8 cellular contexts compared by ENCODE assay signal in genomic region chr7:818031-818699, GRCh38. TPM values are rescaled to one million over a fixed set of nuclear protein-coding genes. Genes with fewer than 3 reads are reported as not detected.
A peak's percentile ranks its signal among the peaks of the same experiment; 100 is the strongest.
DNase-seq lines count a peak whose midpoint lies in the region; ATAC-seq lines count a peak whose summit lies in the region.

No MANE protein-coding gene starts in this region.

- H3K36me3 Mint-ChIP-seq in activated T-helper 1 cell treated with anti-CD3 and anti-CD28 coated beads, Interleukin-12 subunit alpha, Interleukin-12 subunit beta, Interleukin-2, Interleukin-4 antibody, amounts not matched to agents 30 ng/mL and 10 ng/mL and 1 ng/mL, durations not matched to agents 14 hours and 24 hours and 36 hours (ENCODE audit: low read depth): peaks cover 19% of the 10 kb centered on the region
- peaks cover 2 to 12% (median 10%) of the 10 kb centered on the region in 3 donors for H3K36me3 Mint-ChIP-seq in immature natural killer cell

- no peak overlapping the region for H3K9ac ChIP-seq in HUES48 (ENCODE audit: low read depth, low read length)

- no peak for ATAC-seq in HG03460 (IDR thresholded peaks at IDR 0.05; ENCODE audit: unreplicated experiment)
- no peak for ATAC-seq in GM19035 (IDR thresholded peaks at IDR 0.05; ENCODE audit: unreplicated experiment)

- peak; percentile 31 for DNase-seq in DMS114 treated with DMSO at 0.1 percent for 48 hours (lab: John Stamatoyannopoulos, UW; ENCODE audit: unreplicated experiment)
- no peak for DNase-seq in activated T-helper 1 cell treated with anti-CD3 and anti-CD28 coated beads, Interleukin-12 subunit alpha, Interleukin-12 subunit beta, Interleukin-2, Interleukin-4 antibody, amounts not matched to agents 30 ng/mL and 10 ng/mL and 1 ng/mL, durations not matched to agents 14 hours and 24 hours and 36 hours (ENCODE audit: low spot score)
- DNase-seq in immature natural killer cell: no peak
- DNase-seq in NCI-H524 (lab: John Stamatoyannopoulos, UW): no peak
- DNase-seq in GOT3 (lab: John Stamatoyannopoulos, UW): no peak

- H3K4me1 Mint-ChIP-seq in activated T-helper 1 cell treated with anti-CD3 and anti-CD28 coated beads, Interleukin-12 subunit alpha, Interleukin-12 subunit beta, Interleukin-2, Interleukin-4 antibody, amounts not matched to agents 30 ng/mL and 10 ng/mL and 1 ng/mL, durations not matched to agents 14 hours and 24 hours and 36 hours (ENCODE audit: low read depth): peaks cover 41% of the 10 kb centered on the region
- H3K4me1 Mint-ChIP-seq in immature natural killer cell: peaks cover 29 to 35% of the 10 kb centered on the region in 2 donors

- H3K27me3 Mint-ChIP-seq in activated T-helper 1 cell treated with anti-CD3 and anti-CD28 coated beads, Interleukin-12 subunit alpha, Interleukin-12 subunit beta, Interleukin-2, Interleukin-4 antibody, amounts not matched to agents 30 ng/mL and 10 ng/mL and 1 ng/mL, durations not matched to agents 14 hours and 24 hours and 36 hours (ENCODE audit: insufficient read depth): peaks cover 15% of the 10 kb centered on the region
- H3K27me3 Mint-ChIP-seq in immature natural killer cell (ENCODE audit: low read depth in 3 of 3): peaks cover 13 to 25% (median 21%) of the 10 kb centered on the region in 3 donors

- intact Hi-C loops in activated T-helper 1 cell treated with anti-CD3 and anti-CD28 coated beads, Interleukin-12 subunit alpha, Interleukin-12 subunit beta, Interleukin-2, Interleukin-4 antibody, amounts not matched to agents 30 ng/mL and 10 ng/mL and 1 ng/mL, durations not matched to agents 14 hours and 24 hours and 36 hours (cut with micrococcal nuclease): loop anchor here (5.0 kb wide), 1 partner anchor 216 kb away; no protein-coding TSS in a partner anchor

- H3K9me3 Mint-ChIP-seq in activated T-helper 1 cell treated with anti-CD3 and anti-CD28 coated beads, Interleukin-12 subunit alpha, Interleukin-12 subunit beta, Interleukin-2, Interleukin-4 antibody, amounts not matched to agents 30 ng/mL and 10 ng/mL and 1 ng/mL, durations not matched to agents 14 hours and 24 hours and 36 hours: no peaks in the 10 kb centered on the region
- H3K9me3 Mint-ChIP-seq in immature natural killer cell: no peaks in the 10 kb centered on the region

- peak overlapping the region; percentile 50 for H3K27ac Mint-ChIP-seq in activated T-helper 1 cell treated with anti-CD3 and anti-CD28 coated beads, Interleukin-12 subunit alpha, Interleukin-12 subunit beta, Interleukin-2, Interleukin-4 antibody, amounts not matched to agents 30 ng/mL and 10 ng/mL and 1 ng/mL, durations not matched to agents 14 hours and 24 hours and 36 hours
- peak overlapping the region in 4 of 6 donors; percentile 28 to 84 (median 72) for H3K27ac Mint-ChIP-seq in immature natural killer cell

- peaks cover 12% of the 10 kb centered on the region for H3K4me1 ChIP-seq in HUES48 (ENCODE audit: control insufficient read depth, insufficient read depth, low read length)

- H3K27ac ChIP-seq in HUES48 (ENCODE audit: low read depth, low read length): no peak overlapping the region

- H3K4me3 ChIP-seq in HUES48 (ENCODE audit: low read depth, low read length): peak overlapping the region; percentile 92

- peak overlapping the region; percentile 96 for H3K4me3 Mint-ChIP-seq in activated T-helper 1 cell treated with anti-CD3 and anti-CD28 coated beads, Interleukin-12 subunit alpha, Interleukin-12 subunit beta, Interleukin-2, Interleukin-4 antibody, amounts not matched to agents 30 ng/mL and 10 ng/mL and 1 ng/mL, durations not matched to agents 14 hours and 24 hours and 36 hours
- H3K4me3 Mint-ChIP-seq in immature natural killer cell: peak overlapping the region; percentile 88 to 95 (median 89)

- H3K36me3 ChIP-seq in HUES48 (ENCODE audit: control insufficient read depth, insufficient read depth, low read length): no peaks in the 10 kb centered on the region

- no peaks in the 10 kb centered on the region for H3K27me3 ChIP-seq in HUES48 (ENCODE audit: control insufficient read depth, insufficient read depth, low read length)

- no peaks in the 10 kb centered on the region for H3K9me3 ChIP-seq in HUES48 (ENCODE audit: control insufficient read depth, insufficient read depth, low read length)

RNA-seq across cellular contexts. Expression of gene SUN1, which starts 14.1 kb away (rescaled TPM):
- total RNA-seq in activated T-helper 1 cell treated with anti-CD3 and anti-CD28 coated beads, Interleukin-12 subunit alpha, Interleukin-12 subunit beta, Interleukin-2, Interleukin-4 antibody, amounts not matched to agents 30 ng/mL and 10 ng/mL and 1 ng/mL, durations not matched to agents 14 hours and 24 hours and 36 hours: 76.4 and 82.2 TPM in 2 replicates
- 10 to 100 TPM; 19.3 to 31.5 (median 19.8) TPM for polyA plus RNA-seq in immature natural killer cell

RNA-seq across cellular contexts. Expression of gene GET4, which starts 58.2 kb away (rescaled TPM):
- total RNA-seq in activated T-helper 1 cell treated with anti-CD3 and anti-CD28 coated beads, Interleukin-12 subunit alpha, Interleukin-12 subunit beta, Interleukin-2, Interleukin-4 antibody, amounts not matched to agents 30 ng/mL and 10 ng/mL and 1 ng/mL, durations not matched to agents 14 hours and 24 hours and 36 hours: 38.7 and 43.8 TPM in 2 replicates
- polyA plus RNA-seq in immature natural killer cell: 10 to 100 TPM; 25.3 to 35.6 (median 25.5) TPM
